In the genomic region with DNA sequence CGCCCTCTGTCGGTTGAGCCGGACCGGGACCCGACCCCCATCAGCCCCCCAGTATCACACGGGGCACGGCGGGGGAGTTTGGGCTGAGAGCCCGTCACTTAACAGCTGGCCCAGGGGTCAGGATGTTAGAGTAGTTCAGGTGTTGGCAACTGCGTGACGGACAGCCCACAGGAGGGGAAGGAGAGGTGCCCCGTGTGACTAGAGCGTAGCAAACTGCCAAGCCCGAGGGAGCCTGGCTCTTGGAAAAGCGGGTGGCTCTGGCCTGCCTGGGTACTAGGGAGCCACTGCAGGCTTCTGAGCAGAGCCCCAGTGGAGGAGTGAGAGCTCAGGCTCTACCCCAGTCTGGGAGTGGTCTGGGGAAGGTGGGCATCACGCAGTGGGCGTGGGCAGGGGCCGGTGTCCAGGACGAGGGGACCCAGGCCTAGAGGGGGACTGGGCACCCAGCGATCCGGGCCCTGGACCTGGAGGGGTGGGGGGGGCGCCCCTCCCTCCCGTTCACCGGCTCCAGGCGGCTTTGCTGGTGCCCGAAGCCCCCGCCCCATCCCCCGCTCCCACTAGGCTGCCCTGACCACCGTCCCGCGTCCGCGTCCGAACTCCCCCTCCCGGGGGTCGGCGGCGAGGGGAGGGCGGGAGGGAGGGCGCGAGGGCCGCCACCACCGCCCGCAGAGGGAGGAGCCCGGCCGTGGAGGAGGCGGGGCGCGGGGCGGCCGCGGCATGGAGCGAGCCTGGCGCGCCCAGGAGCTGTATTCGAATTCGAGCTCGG, we compare ENCODE assay signal across 12 cellular contexts. TPM values are rescaled to one million over a fixed set of nuclear protein-coding genes. Genes with fewer than 3 reads are reported as not detected.
DNase-seq lines count a peak whose midpoint lies in the region; ATAC-seq, FAIRE-seq and TF ChIP-seq lines count a peak whose summit lies in the region.
"Had no signal": no experiment of that assay in that cellular context is flagged by ENCODE, and none has a peak within 500 bp of the region (broad histone marks: within the 10 kb centered on the region; RNA-seq: fewer than 3 reads in every experiment).

No MANE protein-coding gene starts in this region.

- no peak overlapping the region for H3K27ac Mint-ChIP-seq in natural killer cell treated with Interleukin-12 subunit alpha and Interleukin-12 subunit beta and Interleukin-15 and Interleukin-18, amount 100 ng/mL, for 72 hours
- H3K27ac Mint-ChIP-seq in natural killer cell: no peak overlapping the region

- peak; percentile 42 for DNase-seq in natural killer cell treated with Interleukin-12 subunit alpha and Interleukin-12 subunit beta and Interleukin-15 and Interleukin-18, amount 100 ng/mL, for 72 hours (ENCODE audit: low spot score)
- DNase-seq in natural killer cell: no peak
- DNase-seq in endothelial cell of umbilical vein (ENCODE audit: low read depth, low spot score): no peak
- DNase-seq in mesendoderm: peak; percentile 26
- no peak for DNase-seq in RPMI8226
- DNase-seq: activated CD4-positive, alpha-beta T cell treated with anti-CD3 and anti-CD28 coated beads for 48 hours; DND-41 had no signal

- intact Hi-C loops in natural killer cell (cut with micrococcal nuclease): no loop called here
- intact Hi-C loops in endothelial cell of umbilical vein (cut with micrococcal nuclease): no loop called here

- no peaks in the 10 kb centered on the region for H3K9me1 ChIP-seq in endothelial cell of umbilical vein (replicated peaks; ENCODE audit: control insufficient read depth, extremely low read depth, insufficient read depth, low read length)

- H3K27me3 Mint-ChIP-seq in natural killer cell treated with Interleukin-12 subunit alpha and Interleukin-12 subunit beta and Interleukin-15 and Interleukin-18, amount 100 ng/mL, for 72 hours: peaks cover 0 to 5% of the 10 kb centered on the region in 2 donors
- peaks cover 0 to 6% of the 10 kb centered on the region in 2 donors for H3K27me3 Mint-ChIP-seq in natural killer cell (ENCODE audit: low read depth in 2 of 2)

- no peak overlapping the region for H2AFZ ChIP-seq in endothelial cell of umbilical vein (ENCODE audit: low read depth, low read length)

- H3K18ac ChIP-seq in mesendoderm (ENCODE audit: low read length): no peak overlapping the region

- H3K36me3 ChIP-seq in endothelial cell of umbilical vein (ENCODE audit: control insufficient read depth in 2 of 2, extremely low read depth in 1 of 2, insufficient read depth in 2 of 2, low read length in 2 of 2) (peaks cover 51 to 69% of the 10 kb centered on the region in 2 experiments), mesendoderm (ENCODE audit: control insufficient read depth, insufficient read depth, low read length) (no peaks in the 10 kb centered on the region)
- H3K36me3 ChIP-seq: thyroid gland had no signal

- CTCF ChIA-PET in endothelial cell of umbilical vein (lab: Charles Lee): interaction anchor here (1.5 kb wide), 1 partner anchor 69 kb away, joined by 3 read pairs; the partner anchor contains the start of gene ARSA

- no CpG with 5 or more reads among the region's 58 CpGs for WGBS in mesendoderm (ENCODE audit: extremely low coverage, insufficient coverage, low lambda C conversion rate)

- no peak overlapping the region for H3K4ac ChIP-seq in mesendoderm (ENCODE audit: low read depth, low read length)

- H2AK5ac ChIP-seq in mesendoderm (ENCODE audit: low read length): no peak overlapping the region

- dilution Hi-C loops in endothelial cell of umbilical vein (cut with MboI; ENCODE audit: extremely low pct_ligation_motif_present, low sequenced_read_pairs): no loop called here

- H3K79me1 ChIP-seq in mesendoderm (ENCODE audit: low read length): no peaks in the 10 kb centered on the region

- H3K4me3 ChIP-seq in endothelial cell of umbilical vein (replicated peaks in 1 of 3; ENCODE audit: insufficient read depth in 1 of 3, low read depth in 1 of 3, low read length in 3 of 3) (no peak overlapping the region), mesendoderm (ENCODE audit: low read length) (no peak overlapping the region)

- H2BK15ac ChIP-seq in mesendoderm (replicated peaks; ENCODE audit: low read depth): no peak overlapping the region

- peaks cover 95% of the 10 kb centered on the region for H3K79me2 ChIP-seq in endothelial cell of umbilical vein (ENCODE audit: control insufficient read depth, insufficient read depth, low read length)
- no peaks in the 10 kb centered on the region for H3K79me2 ChIP-seq in mesendoderm (ENCODE audit: control insufficient read depth, insufficient read depth, low read length)

- no peaks in the 10 kb centered on the region for H3K36me3 Mint-ChIP-seq in natural killer cell treated with Interleukin-12 subunit alpha and Interleukin-12 subunit beta and Interleukin-15 and Interleukin-18, amount 100 ng/mL, for 72 hours
- no peaks in the 10 kb centered on the region for H3K36me3 Mint-ChIP-seq in natural killer cell

- H3K4me2 ChIP-seq in endothelial cell of umbilical vein (ENCODE audit: insufficient read depth, low read length) (no peak overlapping the region), mesendoderm (ENCODE audit: low read length) (peak overlapping the region; percentile 34)

- TF ChIP-seq CTCF in natural killer cell (IDR thresholded peaks at IDR 0.05) (no peak), endothelial cell of umbilical vein (IDR thresholded peaks at IDR 0.05; ENCODE audit: extremely low read depth in 1 of 2, insufficient read depth in 1 of 2, low read depth in 1 of 2, low read length in 2 of 2) (peak; percentile 23 to 28)

- no peaks in the 10 kb centered on the region for H3K9me3 Mint-ChIP-seq in natural killer cell treated with Interleukin-12 subunit alpha and Interleukin-12 subunit beta and Interleukin-15 and Interleukin-18, amount 100 ng/mL, for 72 hours
- H3K9me3 Mint-ChIP-seq in natural killer cell: peaks cover 0 to 3% of the 10 kb centered on the region in 2 donors

- no peaks in the 10 kb centered on the region for H3K27me3 ChIP-seq in endothelial cell of umbilical vein (ENCODE audit: control insufficient read depth in 2 of 2, insufficient read depth in 2 of 2, low read length in 2 of 2)
- H3K27me3 ChIP-seq in mesendoderm (ENCODE audit: insufficient read depth, low read length, poor library complexity): peaks cover 4% of the 10 kb centered on the region
- H3K27me3 ChIP-seq: thyroid gland had no signal

- ATAC-seq in natural killer cell treated with Interleukin-12 subunit alpha and Interleukin-12 subunit beta and Interleukin-15 and Interleukin-18, amount 100 ng/mL, for 72 hours: no peak
- ATAC-seq in natural killer cell (no peak), HG03469 (IDR thresholded peaks at IDR 0.05; ENCODE audit: unreplicated experiment) (no peak), GM18517 (IDR thresholded peaks at IDR 0.05; ENCODE audit: unreplicated experiment) (no peak), HG02759 (IDR thresholded peaks at IDR 0.05; ENCODE audit: unreplicated experiment) (no peak)

- no peak overlapping the region for H4K5ac ChIP-seq in mesendoderm (ENCODE audit: low read length)

- no peak for TF ChIP-seq POLR2A in endothelial cell of umbilical vein (IDR thresholded peaks at IDR 0.05; ENCODE audit: low read depth, low read length)

- no peak overlapping the region for H2BK120ac ChIP-seq in mesendoderm (ENCODE audit: low read depth, low read length)

- H3K4me3 Mint-ChIP-seq in natural killer cell treated with Interleukin-12 subunit alpha and Interleukin-12 subunit beta and Interleukin-15 and Interleukin-18, amount 100 ng/mL, for 72 hours: no peak overlapping the region
- H3K4me3 Mint-ChIP-seq in natural killer cell: no peak overlapping the region

- H4K8ac ChIP-seq in mesendoderm (ENCODE audit: low read depth, low read length): no peak overlapping the region

- H3K4me1 Mint-ChIP-seq in natural killer cell treated with Interleukin-12 subunit alpha and Interleukin-12 subunit beta and Interleukin-15 and Interleukin-18, amount 100 ng/mL, for 72 hours (ENCODE audit: low read depth in 2 of 2): peaks cover 6% of the 10 kb centered on the region in 2 donors
- H3K4me1 Mint-ChIP-seq in natural killer cell: peaks cover 0 to 4% of the 10 kb centered on the region in 2 donors

- no peak for FAIRE-seq in endothelial cell of umbilical vein (lab: Jason Lieb, UNC)
- FAIRE-seq: islet of Langerhans had no signal

- peaks cover 5% of the 10 kb centered on the region for H4K20me1 ChIP-seq in endothelial cell of umbilical vein (replicated peaks; ENCODE audit: control insufficient read depth, extremely low read depth, insufficient read depth, low read length)

- peak overlapping the region; percentile 64 for H3K56ac ChIP-seq in mesendoderm (ENCODE audit: low read length)

- H3K4me1 ChIP-seq in endothelial cell of umbilical vein (ENCODE audit: control insufficient read depth, extremely low read depth, insufficient read depth, low read length) (peaks cover 9% of the 10 kb centered on the region), mesendoderm (ENCODE audit: control insufficient read depth, low read depth, low read length) (no peaks in the 10 kb centered on the region)

- POLR2A ChIA-PET in endothelial cell of umbilical vein (lab: Charles Lee): no interaction called here

- no peak overlapping the region for H2BK5ac ChIP-seq in mesendoderm (ENCODE audit: low read length)

- H3K9me3 ChIP-seq in endothelial cell of umbilical vein (replicated peaks; ENCODE audit: control insufficient read depth, insufficient read depth, low read length): no peaks in the 10 kb centered on the region
- H3K9me3 ChIP-seq: thyroid gland had no signal

- no peak overlapping the region for H3K9ac ChIP-seq in endothelial cell of umbilical vein (replicated peaks; ENCODE audit: extremely low read depth, insufficient read depth, low read length)
- peak overlapping the region; percentile 45 for H3K9ac ChIP-seq in mesendoderm (ENCODE audit: low read length)

- no TSS peak for BruUV-seq in endothelial cell of umbilical vein (replicated peaks; lab: Mats Ljungman, UMichigan)

- no peak overlapping the region for H3K27ac ChIP-seq in endothelial cell of umbilical vein (ENCODE audit: insufficient read depth, low read depth, low read length)
- H3K27ac ChIP-seq in mesendoderm (ENCODE audit: low read depth, low read length): no peak overlapping the region
- H3K27ac ChIP-seq: thyroid gland had no signal

- peak overlapping the region; percentile 66 for H3K23ac ChIP-seq in mesendoderm (ENCODE audit: low read length)

RNA-seq across cellular contexts. Expression of gene SHANK3, which starts 24.4 kb away (rescaled TPM):
- not detected for total RNA-seq in natural killer cell treated with Interleukin-12 subunit alpha and Interleukin-12 subunit beta and Interleukin-15 and Interleukin-18, amount 100 ng/mL, for 72 hours
- total RNA-seq in natural killer cell (under 1 TPM in 1 of 3 donors, not detected in 2; 0.07 TPM), endothelial cell of umbilical vein (137 and 158 TPM in 2 replicates)
- polyA plus RNA-seq in endothelial cell of umbilical vein: 26.1 and 29.7 TPM in 2 replicates
- polyA plus RNA-seq in endothelial cell of umbilical vein (2011; cell fraction: cytosol; rRNA removed): 11.8 and 19.1 TPM in 2 replicates
- polyA plus RNA-seq in endothelial cell of umbilical vein (2011; cell fraction: nucleus; rRNA removed): 180 and 181 TPM in 2 replicates
- 37.4 and 44.9 TPM in 2 replicates for polyA plus RNA-seq in endothelial cell of umbilical vein (2012)
- polyA minus RNA-seq in endothelial cell of umbilical vein: 21.8 and 32.5 TPM in 2 replicates
- not detected for polyA minus RNA-seq in endothelial cell of umbilical vein (2011; cell fraction: cytosol; rRNA and poly(A)+ RNA removed)
- polyA minus RNA-seq in endothelial cell of umbilical vein (2011; cell fraction: nucleus; rRNA and poly(A)+ RNA removed): 55.9 and 115 TPM in 2 replicates
- polyA plus RNA-seq in mesendoderm (2013, experiment 1 of 2): 1.2 TPM
- polyA plus RNA-seq in mesendoderm (2013, experiment 2 of 2): 1.1 TPM

RNA-seq across cellular contexts. Expression of gene ACR, which starts 41.0 kb away (rescaled TPM):
- total RNA-seq in natural killer cell treated with Interleukin-12 subunit alpha and Interleukin-12 subunit beta and Interleukin-15 and Interleukin-18, amount 100 ng/mL, for 72 hours: not detected
- total RNA-seq in natural killer cell (not detected), endothelial cell of umbilical vein (4.1 and 4.9 TPM in 2 replicates)
- polyA plus RNA-seq in endothelial cell of umbilical vein: 0.43 and 0.91 TPM in 2 replicates
- 0.21 and 0.25 TPM in 2 replicates for polyA plus RNA-seq in endothelial cell of umbilical vein (2011; cell fraction: cytosol; rRNA removed)
- 4.4 and 4.5 TPM in 2 replicates for polyA plus RNA-seq in endothelial cell of umbilical vein (2011; cell fraction: nucleus; rRNA removed)
- 0.60 and 0.82 TPM in 2 replicates for polyA plus RNA-seq in endothelial cell of umbilical vein (2012)
- 1.1 and 3.4 TPM in 2 replicates for polyA minus RNA-seq in endothelial cell of umbilical vein
- polyA minus RNA-seq in endothelial cell of umbilical vein (2011; cell fraction: cytosol; rRNA and poly(A)+ RNA removed): not detected
- polyA minus RNA-seq in endothelial cell of umbilical vein (2011; cell fraction: nucleus; rRNA and poly(A)+ RNA removed): 2.6 and 4.5 TPM in 2 replicates
- polyA plus RNA-seq in mesendoderm (2013, experiment 1 of 2): not detected
- polyA plus RNA-seq in mesendoderm (2013, experiment 2 of 2): not detected

Comparison
In these comparisons a context has a peak if more than half of its experiments do, and no peak if none do; other contexts are left out.
1. DNase-seq: peak in natural killer cell treated with Interleukin-12 subunit alpha and Interleukin-12 subunit beta and Interleukin-15 and Interleukin-18, amount 100 ng/mL, for 72 hours (single experiment) and mesendoderm (single experiment); none in natural killer cell (single experiment), endothelial cell of umbilical vein (single experiment) and RPMI8226 (single experiment).
2. RNA of gene SHANK3, which starts 24.4 kb away (total RNA-seq): 137 to 158 TPM in endothelial cell of umbilical vein; not detected in natural killer cell treated with Interleukin-12 subunit alpha and Interleukin-12 subunit beta and Interleukin-15 and Interleukin-18, amount 100 ng/mL, for 72 hours and 0.07 TPM in natural killer cell; every median in the first group is over 100 times any median in the second.